8 cellular contexts compared by ENCODE assay signal in genomic region chr6:81772741-81773140, GRCh38. TPM values are rescaled to one million over a fixed set of nuclear protein-coding genes. Genes with fewer than 3 reads are reported as not detected.
DNase-seq lines count a peak whose midpoint lies in the region; ATAC-seq lines count a peak whose summit lies in the region.

No MANE protein-coding gene starts in this region.

- H3K36me3 Mint-ChIP-seq in activated CD8-positive, alpha-beta T cell treated with anti-CD3 and anti-CD28 coated beads, Interleukin-2, amount 10 ng/mL, durations not matched to agents 7 days and 5 days (ENCODE audit: low read depth), result no peaks in the 10 kb centered on the region
- H3K36me3 Mint-ChIP-seq in effector memory CD8-positive, alpha-beta T cell (ENCODE audit: insufficient read depth), result no peaks in the 10 kb centered on the region

- H3K4me3 Mint-ChIP-seq in activated CD8-positive, alpha-beta T cell treated with anti-CD3 and anti-CD28 coated beads, Interleukin-2, amount 10 ng/mL, durations not matched to agents 7 days and 5 days, result no peak overlapping the region
- no peak overlapping the region for H3K4me3 Mint-ChIP-seq in effector memory CD8-positive, alpha-beta T cell

- no peak overlapping the region for H3K27ac Mint-ChIP-seq in activated CD8-positive, alpha-beta T cell treated with anti-CD3 and anti-CD28 coated beads, Interleukin-2, amount 10 ng/mL, durations not matched to agents 7 days and 5 days
- H3K27ac Mint-ChIP-seq in effector memory CD8-positive, alpha-beta T cell, result no peak overlapping the region

- peaks cover 5% of the 10 kb centered on the region for H3K27me3 Mint-ChIP-seq in activated CD8-positive, alpha-beta T cell treated with anti-CD3 and anti-CD28 coated beads, Interleukin-2, amount 10 ng/mL, durations not matched to agents 7 days and 5 days (ENCODE audit: low read depth)
- H3K27me3 Mint-ChIP-seq in effector memory CD8-positive, alpha-beta T cell, result peaks cover 0 to 7% of the 10 kb centered on the region in 2 donors

- CTCF ChIA-PET in activated CD8-positive, alpha-beta T cell treated with anti-CD3 and anti-CD28 coated beads, Interleukin-2, amount 10 ng/mL, durations not matched to agents 7 days and 5 days (lab: Charles Lee), result no interaction called here

- POLR2A ChIA-PET in activated CD8-positive, alpha-beta T cell treated with anti-CD3 and anti-CD28 coated beads, Interleukin-2, amount 10 ng/mL, durations not matched to agents 7 days and 5 days (lab: Charles Lee), result no interaction called here

- H3K4me1 Mint-ChIP-seq in activated CD8-positive, alpha-beta T cell treated with anti-CD3 and anti-CD28 coated beads, Interleukin-2, amount 10 ng/mL, durations not matched to agents 7 days and 5 days (ENCODE audit: low read depth), result peaks cover 4% of the 10 kb centered on the region
- no peaks in the 10 kb centered on the region for H3K4me1 Mint-ChIP-seq in effector memory CD8-positive, alpha-beta T cell (ENCODE audit: low read depth in 2 of 2)

- DNase-seq in AML-193 (lab: John Stamatoyannopoulos, UW), result peak; percentile 95 to 98
- no peak for DNase-seq in activated CD8-positive, alpha-beta T cell treated with anti-CD3 and anti-CD28 coated beads, Interleukin-2, amount 10 ng/mL, durations not matched to agents 7 days and 5 days
- no peak for DNase-seq in NCI-H446 (lab: John Stamatoyannopoulos, UW)
- DNase-seq in central memory CD4-positive, alpha-beta T cell, result no peak
- DNase-seq in effector memory CD8-positive, alpha-beta T cell, result no peak
- DNase-seq in cardiac septum (ENCODE audit: low spot score), result no peak

- intact Hi-C loops in cardiac septum (cut with DNase I), result no loop called here

- ATAC-seq in GM19467 (IDR thresholded peaks at IDR 0.05; ENCODE audit: unreplicated experiment), result peak; percentile 99
- peak; percentile 98 for ATAC-seq in HG03439 (IDR thresholded peaks at IDR 0.05; ENCODE audit: unreplicated experiment)
- peak; percentile 36 for ATAC-seq in activated CD8-positive, alpha-beta T cell treated with anti-CD3 and anti-CD28 coated beads, Interleukin-2, amount 10 ng/mL, durations not matched to agents 7 days and 5 days
- ATAC-seq in effector memory CD8-positive, alpha-beta T cell (replicated peaks), result no peak

- H3K9me3 Mint-ChIP-seq in activated CD8-positive, alpha-beta T cell treated with anti-CD3 and anti-CD28 coated beads, Interleukin-2, amount 10 ng/mL, durations not matched to agents 7 days and 5 days (ENCODE audit: insufficient read depth), result no peaks in the 10 kb centered on the region
- peaks cover 0 to 2% of the 10 kb centered on the region in 2 donors for H3K9me3 Mint-ChIP-seq in effector memory CD8-positive, alpha-beta T cell

RNA-seq across cellular contexts. Expression of gene TENT5A, which starts 20.3 kb away (rescaled TPM):
- 1 to 10 TPM; 1.7 to 1.9 TPM for total RNA-seq in activated CD8-positive, alpha-beta T cell treated with anti-CD3 and anti-CD28 coated beads, Interleukin-2, amount 10 ng/mL, durations not matched to agents 7 days and 5 days
- 35.2 TPM for total RNA-seq in cardiac septum

Comparison
In these comparisons a context has a peak if more than half of its experiments do, and no peak if none do; other contexts are left out.
1. DNase-seq: peak in AML-193 (2 of 2); none in activated CD8-positive, alpha-beta T cell treated with anti-CD3 and anti-CD28 coated beads, Interleukin-2, amount 10 ng/mL, durations not matched to agents 7 days and 5 days (single experiment), NCI-H446 (0 of 2), central memory CD4-positive, alpha-beta T cell (single experiment), effector memory CD8-positive, alpha-beta T cell (0 of 3) and cardiac septum (single experiment).
2. RNA of gene TENT5A, which starts 20.3 kb away (total RNA-seq): 35.2 TPM in cardiac septum (single experiment); 1.7 to 1.9 TPM in activated CD8-positive, alpha-beta T cell treated with anti-CD3 and anti-CD28 coated beads, Interleukin-2, amount 10 ng/mL, durations not matched to agents 7 days and 5 days; every median in the first group is over 10 times any median in the second.